14 cellular contexts compared by ENCODE assay signal in the genomic region with DNA sequence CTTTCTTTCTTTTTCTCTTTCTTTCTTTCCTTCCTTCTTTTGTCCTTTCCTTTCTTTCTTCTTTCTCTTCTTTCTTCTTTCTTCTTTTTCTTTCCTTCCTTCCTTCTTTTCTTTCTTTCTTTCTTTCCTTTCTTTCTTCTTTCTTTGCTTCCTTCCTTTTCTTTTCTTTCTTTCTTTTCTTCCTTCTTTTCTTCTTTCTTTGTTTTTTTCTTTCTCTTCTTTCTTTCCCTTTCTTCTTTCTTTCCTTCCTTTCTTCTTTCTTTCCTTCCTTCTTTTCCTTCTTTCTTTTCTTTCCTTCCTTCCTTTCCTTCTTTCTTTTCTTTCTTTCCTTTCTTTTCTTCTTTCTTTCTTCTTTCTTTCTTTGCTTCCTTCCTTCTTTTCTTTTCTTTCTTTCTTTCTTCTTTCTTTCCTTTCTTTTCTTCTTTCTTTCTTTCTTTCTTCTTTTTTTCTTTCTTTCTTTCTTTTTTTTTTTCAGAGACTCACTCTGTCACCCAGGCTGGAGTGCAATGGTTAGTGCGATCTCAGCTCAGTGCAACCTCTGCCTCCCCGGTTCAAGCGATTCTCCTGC.
"Had no signal": no experiment of that assay in that cellular context is flagged by ENCODE, and none has a peak within 500 bp of the region (broad histone marks: within the 10 kb centered on the region; RNA-seq: fewer than 3 reads in every experiment).

No MANE protein-coding gene starts in this region.

- H3K4me1 ChIP-seq: heart right ventricle, thyroid gland had no signal

- H3K9me3 Mint-ChIP-seq: activated CD4-positive, alpha-beta T cell treated with anti-CD3 and anti-CD28 coated beads, Interleukin-2, amount 10 ng/mL, durations not matched to agents 24 days and 14 days; dendritic cell treated with granulocyte-macrophage colony-stimulating factor and Interleukin-4, amounts not matched to agents 40 ng/mL and 50 ng/mL, for 4 days had no signal

- H3K36me3 ChIP-seq: esophagus squamous epithelium, heart right ventricle, left lung, thyroid gland had no signal

- H3K27ac ChIP-seq: esophagus squamous epithelium, heart right ventricle, left lung, thyroid gland had no signal

- H3K27me3 Mint-ChIP-seq: activated CD4-positive, alpha-beta T cell treated with anti-CD3 and anti-CD28 coated beads, Interleukin-2, amount 10 ng/mL, durations not matched to agents 24 days and 14 days; dendritic cell treated with granulocyte-macrophage colony-stimulating factor and Interleukin-4, amounts not matched to agents 40 ng/mL and 50 ng/mL, for 4 days had no signal

- H3K27ac Mint-ChIP-seq: activated CD4-positive, alpha-beta T cell treated with anti-CD3 and anti-CD28 coated beads, Interleukin-2, amount 10 ng/mL, durations not matched to agents 24 days and 14 days; dendritic cell treated with granulocyte-macrophage colony-stimulating factor and Interleukin-4, amounts not matched to agents 40 ng/mL and 50 ng/mL, for 4 days; mesothelial cell of epicardium had no signal

- H3K9me3 ChIP-seq: esophagus squamous epithelium, left lung, thyroid gland had no signal

- H3K4me3 Mint-ChIP-seq: activated CD4-positive, alpha-beta T cell treated with anti-CD3 and anti-CD28 coated beads, Interleukin-2, amount 10 ng/mL, durations not matched to agents 24 days and 14 days; dendritic cell treated with granulocyte-macrophage colony-stimulating factor and Interleukin-4, amounts not matched to agents 40 ng/mL and 50 ng/mL, for 4 days; mesothelial cell of epicardium; neural crest cell had no signal

- H3K36me3 Mint-ChIP-seq: mesothelial cell of epicardium had no signal

- DNase-seq: activated CD4-positive, alpha-beta T cell treated with anti-CD3 and anti-CD28 coated beads, Interleukin-2, amount 10 ng/mL, durations not matched to agents 24 days and 14 days; activated CD4-positive, CD25-positive, alpha-beta regulatory T cell; activated naive CD4-positive, alpha-beta T cell; amniotic stem cell; effector memory CD4-positive, alpha-beta T cell; esophagus squamous epithelium; heart right ventricle; left lung; stimulated activated CD4-positive, alpha-beta T cell treated with anti-CD3 and anti-CD28 coated beads, Interleukin-2, amount 100 ng/mL, for 24 hours; T1000; thyroid gland had no signal

- H3K4me3 ChIP-seq: esophagus squamous epithelium, heart right ventricle, left lung, thyroid gland had no signal

- H3K27me3 ChIP-seq: thyroid gland had no signal

- ATAC-seq: heart right ventricle, left lung had no signal

- H3K4me1 Mint-ChIP-seq: mesothelial cell of epicardium had no signal
